35 cellular contexts compared by ENCODE assay signal in genomic region chr6:162229093-162229492, GRCh38.
A peak's percentile ranks its signal among the peaks of the same experiment; 100 is the strongest.
DNase-seq lines count a peak whose midpoint lies in the region; ATAC-seq lines count a peak whose summit lies in the region.
"Had no signal": no experiment of that assay in that cellular context is flagged by ENCODE, and none has a peak within 500 bp of the region (broad histone marks: within the 10 kb centered on the region; RNA-seq: fewer than 3 reads in every experiment).

No MANE protein-coding gene starts in this region.

- peak overlapping the region; percentile 37 for H3K27ac ChIP-seq in caudate nucleus (ENCODE audit: low read depth, low read length)
- H3K27ac ChIP-seq: 22Rv1; A549; BLaER1; BLaER1 treated with 17β-estradiol and CSF1 and Interleukin-3, amounts not matched to agents 10 nM and 100 nM; C4-2B had no signal

- H3K36me3 Mint-ChIP-seq in T-cell, result peaks cover 2% of the 10 kb centered on the region
- H3K36me3 Mint-ChIP-seq: CD14-positive monocyte; CD4-positive, CD25-positive, alpha-beta regulatory T cell; CD8-positive, alpha-beta memory T cell had no signal

- no peaks in the 10 kb centered on the region for H3K4me1 Mint-ChIP-seq in T-cell
- H3K4me1 Mint-ChIP-seq: B cell; CD14-positive monocyte; CD4-positive, alpha-beta memory T cell; CD4-positive, CD25-positive, alpha-beta regulatory T cell; CD8-positive, alpha-beta memory T cell had no signal

- DNase-seq in Ammon's horn (ENCODE audit: low spot score), result peak; percentile 6
- peak in 36 of 61 donors; percentile 1 to 90 (median 28) for DNase-seq in caudate nucleus (lab: John Stamatoyannopoulos, UW)
- DNase-seq in head of caudate nucleus, result peak in 35 of 42 donors; percentile 10 to 77 (median 43)
- DNase-seq in putamen (ENCODE audit: low spot score), result peak; percentile 81
- DNase-seq in T-cell, result no peak
- DNase-seq in CD1c-positive myeloid dendritic cell (ENCODE audit: extremely low spot score), result no peak
- DNase-seq in SHP77 treated with DMSO at 0.1 percent for 48 hours (lab: John Stamatoyannopoulos, UW), result no peak
- DNase-seq: 8988T; ACHN; AML-193; BE2C; C1 segment of cervical spinal cord; Caco-2; Calu3; CD4-positive, alpha-beta memory T cell; CD4-positive, alpha-beta T cell; CD4-positive, CD25-positive, alpha-beta regulatory T cell; CD8-positive, alpha-beta memory T cell; CD8-positive, alpha-beta T cell; COR-L47; DMS 273 treated with DMSO at 0.1 percent for 48 hours; DMS153; DMS53; DMS79; DMS79 treated with DMSO at 0.1 percent for 48 hours; DND-41; EL had no signal

- H3K27ac Mint-ChIP-seq in T-cell, result no peak overlapping the region
- H3K27ac Mint-ChIP-seq: B cell; CD14-positive monocyte; CD4-positive, alpha-beta memory T cell; CD4-positive, alpha-beta T cell; CD4-positive, CD25-positive, alpha-beta regulatory T cell; CD8-positive, alpha-beta memory T cell; CD8-positive, alpha-beta T cell had no signal

- CTCF ChIA-PET in T-cell (lab: Charles Lee), result no interaction called here

- peaks cover 1 to 9% (median 6%) of the 10 kb centered on the region in 3 donors for H3K9me3 Mint-ChIP-seq in T-cell

- no peak for ATAC-seq in GM18867 (IDR thresholded peaks at IDR 0.05; ENCODE audit: unreplicated experiment)
- ATAC-seq in T-cell (replicated peaks in 1 of 4), result no peak
- ATAC-seq: A549; CD8-positive, alpha-beta T cell had no signal

- intact Hi-C loops in head of caudate nucleus (cut with DNase I), result no loop called here

- no peaks in the 10 kb centered on the region for H3K27me3 Mint-ChIP-seq in T-cell
- H3K27me3 Mint-ChIP-seq: B cell; CD4-positive, alpha-beta memory T cell; CD4-positive, alpha-beta T cell; CD4-positive, CD25-positive, alpha-beta regulatory T cell had no signal

- H3K4me3 Mint-ChIP-seq in T-cell, result no peak overlapping the region
- H3K4me3 Mint-ChIP-seq: B cell; CD14-positive monocyte; CD4-positive, alpha-beta memory T cell; CD4-positive, alpha-beta T cell; CD4-positive, CD25-positive, alpha-beta regulatory T cell; CD8-positive, alpha-beta memory T cell; CD8-positive, alpha-beta T cell had no signal

- POLR2A ChIA-PET in T-cell (lab: Charles Lee), result interaction anchor here in 1 of 2 donors (0.6 kb wide), 1 partner anchor 297 kb away, joined by 4 read pairs; no protein-coding TSS in a partner anchor

Comparison
In these comparisons a context has a peak if more than half of its experiments do, and no peak if none do; other contexts are left out.
1. DNase-seq: peak in Ammon's horn (single experiment), caudate nucleus (36 of 61), head of caudate nucleus (35 of 42) and putamen (single experiment); none in T-cell (0 of 34), CD1c-positive myeloid dendritic cell (single experiment) and SHP77 treated with DMSO at 0.1 percent for 48 hours (single experiment).